ENCODE assay signal across 1 cellular context in genomic region chr1:9557624-9558023, GRCh38.
A peak's percentile ranks its signal among the peaks of the same experiment; 100 is the strongest.
TF ChIP-seq lines count a peak whose summit lies in the region.

No MANE protein-coding gene starts in this region.

TF ChIP-seq in HepG2, 621 proteins besides CTCF, POLR2A, EP300 and RAD21 (continued from another document and continues in another):
- peak; percentile 17; the same call in 1 of the 2 replicates for TF ChIP-seq ARID4A (CRISPR knock-in tag; IDR thresholded peaks at IDR 0.05; ENCODE audit: borderline replicate concordance)
- no peak for TF ChIP-seq ZNF614 (CRISPR knock-in tag; IDR thresholded peaks at IDR 0.05; ENCODE audit: borderline replicate concordance)
- TF ChIP-seq ATF4 (CRISPR knock-in tag; IDR thresholded peaks at IDR 0.05): peak in 1 of 2 experiments; percentile 54; a peak in 1 of 4 replicates
- peak; percentile 46; the same call in 1 of the 2 replicates for TF ChIP-seq FOSL2 (CRISPR knock-in tag; IDR thresholded peaks at IDR 0.05)
- TF ChIP-seq RARA (CRISPR knock-in tag; IDR thresholded peaks at IDR 0.05): peak; percentile 63; the same call in 1 of the 2 replicates
- TF ChIP-seq HIVEP1 (CRISPR knock-in tag; IDR thresholded peaks at IDR 0.05): no peak
- no peak for TF ChIP-seq ELF3 (CRISPR knock-in tag; IDR thresholded peaks at IDR 0.05)
- no peak; the same call in 1 of the 2 replicates for TF ChIP-seq SALL1 (CRISPR knock-in tag; IDR thresholded peaks at IDR 0.05)
- no peak for TF ChIP-seq TAF1 (CRISPR knock-in tag; IDR thresholded peaks at IDR 0.05)
- TF ChIP-seq KDM5A (IDR thresholded peaks at IDR 0.05; ENCODE audit: borderline replicate concordance, low read length): no peak
- peak; percentile 69 for TF ChIP-seq HMG20B (CRISPR knock-in tag; conservative IDR thresholded peaks at IDR 0.05)
- peak; percentile 19 to 42; a peak in 1 of 4 replicates for TF ChIP-seq MAFK (conservative IDR thresholded peaks at IDR 0.05 in 1 of 2, IDR thresholded peaks at IDR 0.05 in 1 of 2; ENCODE audit: low read length in 2 of 2)
- TF ChIP-seq HINFP (CRISPR knock-in tag; IDR thresholded peaks at IDR 0.05; ENCODE audit: low read depth): no peak
- TF ChIP-seq ZNF850 (CRISPR knock-in tag; conservative IDR thresholded peaks at IDR 0.05): no peak
- TF ChIP-seq GFI1 (CRISPR knock-in tag; IDR thresholded peaks at IDR 0.05; ENCODE audit: borderline replicate concordance): peak; percentile 69; the same call in 1 of the 2 replicates
- peak; percentile 41; the same call in 1 of the 2 replicates for TF ChIP-seq ETV5 (CRISPR knock-in tag; IDR thresholded peaks at IDR 0.05; ENCODE audit: borderline replicate concordance)
- TF ChIP-seq NR2F6 (IDR thresholded peaks at IDR 0.05): no peak
- TF ChIP-seq NR2F6 (CRISPR knock-in tag; IDR thresholded peaks at IDR 0.05): peak; percentile 58
- TF ChIP-seq ZGPAT (CRISPR knock-in tag; IDR thresholded peaks at IDR 0.05): peak; percentile 36; the same call in 1 of the 2 replicates
- TF ChIP-seq ZNF609 (CRISPR knock-in tag; IDR thresholded peaks at IDR 0.05; ENCODE audit: borderline replicate concordance): peak; percentile 56; the same call in 1 of the 2 replicates
- TF ChIP-seq PITX1 (CRISPR knock-in tag; IDR thresholded peaks at IDR 0.05): 0 out of 2 replicates have a peak, but pooled peaks have one; percentile 20
- TF ChIP-seq CEBPG (CRISPR knock-in tag; IDR thresholded peaks at IDR 0.05): peak; percentile 76
- peak; percentile 50; the same call in 1 of the 2 replicates for TF ChIP-seq TBX2 (CRISPR knock-in tag; IDR thresholded peaks at IDR 0.05; ENCODE audit: borderline replicate concordance)
- TF ChIP-seq CREM (IDR thresholded peaks at IDR 0.05): peak; percentile 34; the same call in 1 of the 2 replicates
- TF ChIP-seq CREM (CRISPR knock-in tag; IDR thresholded peaks at IDR 0.05): no peak
- 0 out of 2 replicates have a peak, but pooled peaks have one; percentile 27 for TF ChIP-seq SMAD3 (CRISPR knock-in tag; IDR thresholded peaks at IDR 0.05)
- peak; percentile 50 for TF ChIP-seq SAP130 (CRISPR knock-in tag; IDR thresholded peaks at IDR 0.05; ENCODE audit: low read depth)
- TF ChIP-seq ZFP1 (CRISPR knock-in tag; IDR thresholded peaks at IDR 0.05): no peak
- TF ChIP-seq CBFB (CRISPR knock-in tag; IDR thresholded peaks at IDR 0.05): no peak
- TF ChIP-seq ZFP36L1 (CRISPR knock-in tag; IDR thresholded peaks at IDR 0.05): no peak
- 0 out of 2 replicates have a peak, but pooled peaks have one; percentile 36 for TF ChIP-seq ARNTL (CRISPR knock-in tag; IDR thresholded peaks at IDR 0.05)
- 0 out of 2 replicates have a peak, but pooled peaks have one; percentile 24 for TF ChIP-seq FOXO1 (CRISPR knock-in tag; IDR thresholded peaks at IDR 0.05)
- TF ChIP-seq ZNF510 (CRISPR knock-in tag; IDR thresholded peaks at IDR 0.05; ENCODE audit: low read depth): no peak
- TF ChIP-seq THAP11 (CRISPR knock-in tag; IDR thresholded peaks at IDR 0.05): peak; percentile 30; the same call in 1 of the 2 replicates
- no peak for TF ChIP-seq CHD2 (IDR thresholded peaks at IDR 0.05; ENCODE audit: low read depth, low read length)
- TF ChIP-seq FOXA3 (CRISPR knock-in tag; IDR thresholded peaks at IDR 0.05): peak; percentile 44; the same call in 1 of the 2 replicates
- TF ChIP-seq ZNF552 (CRISPR knock-in tag; IDR thresholded peaks at IDR 0.05; ENCODE audit: borderline replicate concordance): no peak
- no peak for TF ChIP-seq MYC (CRISPR knock-in tag; IDR thresholded peaks at IDR 0.05; ENCODE audit: borderline replicate concordance)
- TF ChIP-seq KLF16 (CRISPR knock-in tag; IDR thresholded peaks at IDR 0.05): no peak
- peak; percentile 25; the same call in 1 of the 2 replicates for TF ChIP-seq MLX (CRISPR knock-in tag; IDR thresholded peaks at IDR 0.05)
- no peak for TF ChIP-seq PTBP1 (IDR thresholded peaks at IDR 0.05; ENCODE audit: low read depth, low read length, poor library complexity, severe bottlenecking)
- TF ChIP-seq ZNF619 (CRISPR knock-in tag; IDR thresholded peaks at IDR 0.05): no peak
- no peak for TF ChIP-seq RERE (CRISPR knock-in tag; IDR thresholded peaks at IDR 0.05; ENCODE audit: low read depth)
- TF ChIP-seq TCF7 (IDR thresholded peaks at IDR 0.05; ENCODE audit: low read depth): peak; percentile 33; the same call in 1 of the 2 replicates
- peak; percentile 85 for TF ChIP-seq HNF4A (CRISPR knock-in tag; IDR thresholded peaks at IDR 0.05)
